In the genomic region with DNA sequence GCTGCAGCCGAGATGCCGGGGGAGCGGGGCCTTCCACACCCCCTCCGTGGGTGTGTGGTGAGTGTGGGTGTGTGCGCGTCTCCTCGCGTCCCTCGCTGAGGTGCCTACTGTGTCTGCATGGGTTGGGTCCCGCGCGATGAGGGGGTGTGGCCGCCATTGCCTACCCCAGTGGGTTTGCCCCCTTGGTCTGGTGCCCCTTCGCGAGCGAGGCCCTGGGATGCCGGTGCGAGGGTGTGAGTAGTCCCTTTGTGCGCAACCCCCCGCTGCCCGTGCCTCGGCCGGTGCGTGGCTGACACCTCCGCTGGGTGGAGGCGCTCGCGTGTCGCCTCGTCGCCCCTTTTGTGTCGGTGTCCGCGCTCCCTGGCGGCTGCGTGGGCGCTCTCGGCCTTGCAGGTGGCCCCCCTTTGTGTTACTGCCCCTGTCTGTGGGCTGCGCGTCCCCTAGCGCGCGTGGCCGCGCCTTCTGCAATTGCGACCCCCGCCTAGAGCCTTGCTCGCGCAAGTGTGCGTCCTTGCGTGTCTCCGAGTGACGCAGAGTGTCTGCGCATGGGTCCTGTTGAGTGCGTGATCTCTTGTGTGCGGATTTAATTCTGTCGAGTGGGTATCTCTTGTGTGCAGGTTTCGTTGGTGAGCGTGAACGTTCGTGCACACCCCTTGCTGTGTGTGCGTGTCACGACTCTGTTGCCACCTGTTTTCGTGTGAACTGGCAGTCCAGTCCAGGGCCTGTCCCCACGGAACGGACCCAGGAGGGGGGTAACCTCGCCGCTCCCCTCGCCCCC, we compare ENCODE assay signal across 8 cellular contexts.
DNase-seq lines count a peak whose midpoint lies in the region; ATAC-seq and TF ChIP-seq lines count a peak whose summit lies in the region.

No MANE protein-coding gene starts in this region.

- H3K9ac ChIP-seq in mucosa of rectum (ENCODE audit: low read depth in 1 of 2, low read length in 2 of 2) = peak overlapping the region; percentile 93 to 97

- H3K36me3 ChIP-seq in mucosa of rectum (ENCODE audit: control insufficient read depth in 2 of 2, insufficient read depth in 2 of 2, low read length in 2 of 2) = peaks cover 0 to 3% of the 10 kb centered on the region in 2 donors

- H3K4me3 ChIP-seq in epithelial cell of esophagus (ENCODE audit: low read length) (peak overlapping the region; percentile 82), mucosa of rectum (ENCODE audit: low read length in 2 of 2) (peak overlapping the region; percentile 96 to 99)

- peak overlapping the region; percentile 98 for H3K27ac ChIP-seq in mucosa of rectum (ENCODE audit: low read depth in 2 of 2, low read length in 2 of 2)

- no peaks in the 10 kb centered on the region for H3K27me3 ChIP-seq in mucosa of rectum (ENCODE audit: control insufficient read depth in 2 of 2, insufficient read depth in 2 of 2, low read length in 2 of 2)

- TF ChIP-seq CTCF in epithelial cell of esophagus (IDR thresholded peaks at IDR 0.05; ENCODE audit: insufficient read depth, low read depth, low read length, missing control alignments) = no peak

- ATAC-seq in HG02763 (IDR thresholded peaks at IDR 0.05; ENCODE audit: unreplicated experiment) = peak; percentile 32

- no peaks in the 10 kb centered on the region for H3K9me3 ChIP-seq in mucosa of rectum (ENCODE audit: control insufficient read depth in 2 of 2, low read length in 2 of 2)

- peaks cover 16 to 18% of the 10 kb centered on the region in 2 donors for H3K4me1 ChIP-seq in mucosa of rectum (ENCODE audit: control insufficient read depth in 2 of 2, insufficient read depth in 2 of 2, low read length in 2 of 2)

- DNase-seq in NCI-H1436 (lab: John Stamatoyannopoulos, UW) (peak; percentile 43), NCI-H1436 treated with DMSO at 0.1 percent for 48 hours (lab: John Stamatoyannopoulos, UW) (no peak), NCI-H2171 (lab: John Stamatoyannopoulos, UW) (peak; percentile 36), epithelial cell of esophagus (ENCODE audit: low read depth) (peak; percentile 39)
- DNase-seq in activated CD8-positive, alpha-beta memory T cell treated with anti-CD3 and anti-CD28 coated beads for 4 hours (ENCODE audit: low read depth in 2 of 2) = peak; percentile 33 to 42
- DNase-seq in stimulated activated CD8-positive, alpha-beta memory T cell treated with anti-CD3 and anti-CD28 coated beads, Interleukin-7, amount 100 ng/mL, for 24 hours (ENCODE audit: low read depth) = peak; percentile 36
